8 cellular contexts compared by ENCODE assay signal in the genomic region with DNA sequence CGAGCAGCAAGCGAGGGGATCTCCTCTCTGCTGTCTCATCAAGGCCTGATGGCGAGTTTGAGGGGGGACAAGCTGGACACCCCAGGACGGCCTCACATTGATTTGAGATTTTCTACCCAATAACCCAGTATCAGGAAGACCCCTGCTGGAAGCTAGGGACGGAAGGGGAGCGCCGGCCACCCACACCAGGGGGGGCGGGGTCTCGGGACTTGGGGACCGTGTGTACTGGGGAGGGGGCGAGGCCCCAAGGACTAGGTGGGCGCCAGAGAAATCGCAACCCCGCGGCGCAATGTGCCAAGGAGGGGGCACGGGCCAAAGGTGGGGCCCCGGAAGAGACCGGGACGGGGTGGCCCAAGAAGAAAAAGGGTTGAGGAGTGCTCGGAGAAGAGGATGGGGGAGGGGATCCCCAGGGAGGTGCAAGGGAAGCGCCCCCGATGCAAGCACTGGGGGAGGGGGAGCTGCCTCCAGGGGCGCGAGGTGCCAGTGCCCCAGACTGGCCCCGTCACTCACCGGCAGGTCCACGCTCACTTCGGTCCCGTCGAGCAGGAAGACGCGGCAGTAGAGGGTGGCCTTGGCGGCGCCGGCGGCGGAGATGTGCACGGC. TPM values are rescaled to one million over a fixed set of nuclear protein-coding genes. Genes with fewer than 3 reads are reported as not detected.
DNase-seq lines count a peak whose midpoint lies in the region; ATAC-seq and TF ChIP-seq lines count a peak whose summit lies in the region.

No MANE protein-coding gene starts in this region.

- H3K4me1 ChIP-seq in HCT116 (ENCODE audit: control insufficient read depth in 1 of 2, insufficient read depth in 2 of 2, low read length in 2 of 2), result peaks cover 23 to 57% of the 10 kb centered on the region in 2 experiments
- peaks cover 2 to 34% (median 15%) of the 10 kb centered on the region in 9 donors for H3K4me1 ChIP-seq in heart right ventricle
- H3K4me1 ChIP-seq in skeletal muscle satellite cell (ENCODE audit: control insufficient read depth, insufficient read depth, low read length), result peaks cover 19% of the 10 kb centered on the region

- ATAC-seq in HCT116, result peak; percentile 16; the same call in 1 of the 2 replicates
- peak in 2 of 8 donors; percentile 6 to 19 for ATAC-seq in heart right ventricle

- no peak overlapping the region for H2AFZ ChIP-seq in HCT116 (ENCODE audit: low read depth, low read length, poor library complexity, severe bottlenecking)

- no peaks in the 10 kb centered on the region for H4K20me1 ChIP-seq in HCT116 (ENCODE audit: insufficient read depth)

- H3K9ac ChIP-seq in HCT116 (ENCODE audit: low read length) (peak overlapping the region; percentile 62), skeletal muscle satellite cell (ENCODE audit: low read depth, low read length) (no peak overlapping the region)

- TF ChIP-seq POLR2A in HCT116 (IDR thresholded peaks at IDR 0.05; ENCODE audit: borderline replicate concordance, extremely low read depth, insufficient read depth, insufficient read length), result no peak

- H3K36me3 ChIP-seq in HCT116 (ENCODE audit: control insufficient read depth in 1 of 2, insufficient read depth in 2 of 2, low read length in 2 of 2) (no peaks in the 10 kb centered on the region), WERI-Rb-1 (no peaks in the 10 kb centered on the region), heart right ventricle (no peaks in the 10 kb centered on the region), skeletal muscle satellite cell (ENCODE audit: insufficient read depth, low read length) (no peaks in the 10 kb centered on the region)

- peaks cover 29% of the 10 kb centered on the region for H3K79me2 ChIP-seq in HCT116 (ENCODE audit: insufficient read depth, low read length)

- intact Hi-C loops in HCT116 (cut with micrococcal nuclease), result loop anchor here (2.0 to 10.0 kb wide), 3 partner anchors 137 to 465 kb away; partner anchors contain the start of gene ACTL7B
- intact Hi-C loops in heart right ventricle (cut with DNase I), result loop anchor here (2.0 to 10.0 kb wide), 8 partner anchors 72 to 435 kb away; no protein-coding TSS in a partner anchor

- TF ChIP-seq RAD21 in HCT116 (IDR thresholded peaks at IDR 0.05; ENCODE audit: low read depth), result no peak

- POLR2A ChIA-PET in HCT116 (lab: Charles Lee), result no interaction called here

- no peaks in the 10 kb centered on the region for H3K9me2 ChIP-seq in HCT116 (ENCODE audit: insufficient read depth)

- WGBS in heart right ventricle, 2 donors, result 4 to 5% methylated on average over 37 to 39 of the region's 39 CpGs

- H3K4me3 ChIP-seq in HCT116 (replicated peaks in 1 of 2; ENCODE audit: low read depth in 1 of 2, low read length in 2 of 2) (peak overlapping the region; percentile 62 to 71), WERI-Rb-1 (ENCODE audit: low read depth, low read length) (peak overlapping the region; percentile 60), heart right ventricle (peak overlapping the region; percentile 18 to 54 (median 46)), skeletal muscle satellite cell (ENCODE audit: low read length) (peak overlapping the region; percentile 66)

- RAD21 ChIA-PET in HCT116 (lab: Charles Lee; ENCODE audit: low non-redundant PET in 1 of 2, low total read pairs in 2 of 2, uncharacterized antibody in 2 of 2, unreplicated experiment in 2 of 2), result no interaction called here

- CTCF ChIA-PET in HCT116 (lab: Charles Lee), result no interaction called here

- H3K4me2 ChIP-seq in HCT116 (ENCODE audit: low read length) (peak overlapping the region; percentile 96), skeletal muscle satellite cell (ENCODE audit: low read length) (peak overlapping the region; percentile 72)

- no TSS peak for BruUV-seq in HCT116 (replicated peaks; lab: Mats Ljungman, UMichigan)

- DNase-seq in GM10266 (ENCODE audit: extremely low spot score) (peak; percentile 34), HCT116 (ENCODE audit: low read depth, low spot score) (no peak), WERI-Rb-1 (peak; percentile 42), heart right ventricle (peak in 1 of 2 donors; percentile 23), AML-193 (lab: John Stamatoyannopoulos, UW) (no peak), NAMALWA (ENCODE audit: low spot score) (no peak), GM19238 (ENCODE audit: insufficient read length, low spot score) (no peak)

- peak overlapping the region; percentile 43; the same call in 1 of the 2 replicates for H3K27ac ChIP-seq in HCT116 (ENCODE audit: low read depth, low read length)
- H3K27ac ChIP-seq in WERI-Rb-1, result peak overlapping the region; percentile 69
- H3K27ac ChIP-seq in heart right ventricle, result peak overlapping the region in 3 of 10 donors; percentile 11 to 22 (median 22)

- H3K9me3 ChIP-seq in HCT116 (ENCODE audit: control insufficient read depth in 1 of 2, insufficient read depth in 1 of 2, low read depth in 1 of 2, low read length in 2 of 2) (no peaks in the 10 kb centered on the region), WERI-Rb-1 (ENCODE audit: severe bottlenecking) (no peaks in the 10 kb centered on the region), heart right ventricle (no peaks in the 10 kb centered on the region), skeletal muscle satellite cell (replicated peaks; ENCODE audit: low read length) (no peaks in the 10 kb centered on the region)

- TF ChIP-seq CTCF in GM10266 (IDR thresholded peaks at IDR 0.05; ENCODE audit: control insufficient read depth, insufficient read depth, low read depth, missing control alignments), result no peak
- no peak for TF ChIP-seq CTCF in HCT116 (IDR thresholded peaks at IDR 0.05 in 2 of 3, conservative IDR thresholded peaks at IDR 0.05 in 1 of 3; ENCODE audit: borderline replicate concordance in 1 of 3, insufficient read depth in 1 of 3, low read depth in 2 of 3, low read length in 2 of 3)
- no peak for TF ChIP-seq CTCF in WERI-Rb-1 (IDR thresholded peaks at IDR 0.05; ENCODE audit: low read depth, low read length)
- no peak for TF ChIP-seq CTCF in heart right ventricle (IDR thresholded peaks at IDR 0.05)

- H3K27me3 ChIP-seq in HCT116 (ENCODE audit: insufficient read depth, low read length) (no peaks in the 10 kb centered on the region), WERI-Rb-1 (ENCODE audit: insufficient read depth, low read depth, severe bottlenecking) (no peaks in the 10 kb centered on the region), heart right ventricle (peaks cover 0 to 80% (median 42%) of the 10 kb centered on the region in 7 donors), skeletal muscle satellite cell (ENCODE audit: control insufficient read depth, insufficient read depth, low read length) (peaks cover 21% of the 10 kb centered on the region)

TF ChIP-seq in HCT116, 20 proteins besides CTCF, POLR2A, EP300 and RAD21 (continues in another document):
- TF ChIP-seq ZFX (IDR thresholded peaks at IDR 0.05), result no peak; the same call in 1 of the 2 replicates
- TF ChIP-seq POLR2AphosphoS5 (IDR thresholded peaks at IDR 0.05; ENCODE audit: low read depth, low read length), result no peak
- no peak for TF ChIP-seq ELF1 (IDR thresholded peaks at IDR 0.05; ENCODE audit: borderline replicate concordance, low read depth)
- no peak for TF ChIP-seq ZBTB33 (IDR thresholded peaks at IDR 0.05; ENCODE audit: extremely low read depth, insufficient replicate concordance, low read length)
- no peak for TF ChIP-seq SRF (IDR thresholded peaks at IDR 0.05; ENCODE audit: low read depth)
- TF ChIP-seq JUND (IDR thresholded peaks at IDR 0.05), result no peak
- no peak for TF ChIP-seq CBX3 (IDR thresholded peaks at IDR 0.05; ENCODE audit: low read depth)
- no peak for TF ChIP-seq EZH2phosphoT487 (IDR thresholded peaks at IDR 0.05; ENCODE audit: borderline replicate concordance)
- no peak for TF ChIP-seq EGR1 (IDR thresholded peaks at IDR 0.05; ENCODE audit: low read depth)
- no peak for TF ChIP-seq REST (IDR thresholded peaks at IDR 0.05; ENCODE audit: low read depth)

RNA-seq across cellular contexts. Expression of gene EPB41L4B, which starts 1.1 kb away (rescaled TPM):
- total RNA-seq in HCT116 (2021; ENCODE audit: unreplicated experiment), result 8.1 TPM
- 4.2 and 4.7 TPM in 2 replicates for polyA plus RNA-seq in HCT116 (2012)
- 10 to 100 TPM in 2 of 10 donors, 1 to 10 TPM in 8; 2.4 to 15.2 (median 4.7) TPM for total RNA-seq in heart right ventricle
- polyA plus RNA-seq in heart right ventricle, result 1 to 10 TPM in 1 of 2 donors, under 1 TPM in 1; 0.20 to 3.4 TPM
- total RNA-seq in skeletal muscle satellite cell (2012; rRNA removed), result under 0.01 TPM in 2 replicates

Comparison
In these comparisons a context has a peak if more than half of its experiments do, and no peak if none do; other contexts are left out.
1. DNase-seq: peak in GM10266 (single experiment) and WERI-Rb-1 (single experiment); none in HCT116 (single experiment), AML-193 (0 of 2), NAMALWA (single experiment) and GM19238 (single experiment).
2. Peak in every context shown above with its lines, with median percentiles within 50 percentile points of each other: H3K4me3 ChIP-seq.